Comparison of ENCODE assay signal across 1 cellular context in the genomic region with DNA sequence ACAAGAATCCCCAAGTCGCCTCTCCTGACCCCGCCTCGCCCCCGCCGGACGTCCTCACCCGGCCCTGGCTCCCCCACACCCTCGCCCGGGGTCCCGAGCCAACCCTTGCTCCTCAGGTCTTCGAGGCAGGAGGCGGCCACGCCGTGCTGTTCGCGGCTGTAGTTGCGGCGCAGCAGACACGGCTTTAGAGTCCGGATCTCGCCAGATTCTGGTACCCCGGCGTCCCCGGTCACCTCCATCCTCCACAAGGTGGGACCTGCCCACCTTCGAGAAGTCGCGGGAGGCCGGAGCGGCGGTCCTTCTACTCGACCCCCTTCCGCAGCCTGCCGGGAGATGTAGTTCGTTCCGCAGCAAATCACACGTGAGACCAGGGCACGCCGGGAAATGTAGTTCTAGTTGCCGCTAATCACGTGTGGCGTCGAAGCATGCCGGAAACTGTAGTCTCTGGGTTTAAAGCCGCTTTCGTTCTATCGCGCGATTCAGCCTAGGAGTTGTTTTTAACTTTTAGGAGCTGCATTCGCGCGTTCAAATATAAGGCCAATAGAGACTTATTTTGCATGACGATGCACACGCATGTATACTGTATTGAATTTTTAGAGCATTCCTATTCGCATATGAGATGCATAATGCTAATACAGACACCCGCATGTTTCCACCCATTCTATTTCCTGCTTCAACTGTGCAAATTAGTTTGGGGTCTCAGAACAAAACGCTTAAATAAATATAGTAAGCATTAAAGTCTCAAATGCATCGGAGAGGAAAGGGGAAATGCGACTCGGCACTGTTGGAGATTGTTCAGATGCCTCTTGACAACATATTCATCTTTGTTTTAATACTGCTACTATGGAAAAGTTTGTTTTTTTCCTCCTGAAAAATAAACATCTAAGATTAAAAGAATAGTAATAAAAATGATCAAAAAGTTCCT.
TF ChIP-seq lines count a peak whose summit lies in the region.

A gene with protein sequence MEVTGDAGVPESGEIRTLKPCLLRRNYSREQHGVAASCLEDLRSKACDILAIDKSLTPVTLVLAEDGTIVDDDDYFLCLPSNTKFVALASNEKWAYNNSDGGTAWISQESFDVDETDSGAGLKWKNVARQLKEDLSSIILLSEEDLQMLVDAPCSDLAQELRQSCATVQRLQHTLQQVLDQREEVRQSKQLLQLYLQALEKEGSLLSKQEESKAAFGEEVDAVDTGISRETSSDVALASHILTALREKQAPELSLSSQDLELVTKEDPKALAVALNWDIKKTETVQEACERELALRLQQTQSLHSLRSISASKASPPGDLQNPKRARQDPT (minus strand): TSS at position 310 of the 925 bp plus-strand sequence. CDS start 71 bp downstream, at position 239.

TF ChIP-seq in K562, 482 proteins besides CTCF, POLR2A, EP300 and RAD21 (continued from another document and continues in another):
- TF ChIP-seq, protein P1, sequence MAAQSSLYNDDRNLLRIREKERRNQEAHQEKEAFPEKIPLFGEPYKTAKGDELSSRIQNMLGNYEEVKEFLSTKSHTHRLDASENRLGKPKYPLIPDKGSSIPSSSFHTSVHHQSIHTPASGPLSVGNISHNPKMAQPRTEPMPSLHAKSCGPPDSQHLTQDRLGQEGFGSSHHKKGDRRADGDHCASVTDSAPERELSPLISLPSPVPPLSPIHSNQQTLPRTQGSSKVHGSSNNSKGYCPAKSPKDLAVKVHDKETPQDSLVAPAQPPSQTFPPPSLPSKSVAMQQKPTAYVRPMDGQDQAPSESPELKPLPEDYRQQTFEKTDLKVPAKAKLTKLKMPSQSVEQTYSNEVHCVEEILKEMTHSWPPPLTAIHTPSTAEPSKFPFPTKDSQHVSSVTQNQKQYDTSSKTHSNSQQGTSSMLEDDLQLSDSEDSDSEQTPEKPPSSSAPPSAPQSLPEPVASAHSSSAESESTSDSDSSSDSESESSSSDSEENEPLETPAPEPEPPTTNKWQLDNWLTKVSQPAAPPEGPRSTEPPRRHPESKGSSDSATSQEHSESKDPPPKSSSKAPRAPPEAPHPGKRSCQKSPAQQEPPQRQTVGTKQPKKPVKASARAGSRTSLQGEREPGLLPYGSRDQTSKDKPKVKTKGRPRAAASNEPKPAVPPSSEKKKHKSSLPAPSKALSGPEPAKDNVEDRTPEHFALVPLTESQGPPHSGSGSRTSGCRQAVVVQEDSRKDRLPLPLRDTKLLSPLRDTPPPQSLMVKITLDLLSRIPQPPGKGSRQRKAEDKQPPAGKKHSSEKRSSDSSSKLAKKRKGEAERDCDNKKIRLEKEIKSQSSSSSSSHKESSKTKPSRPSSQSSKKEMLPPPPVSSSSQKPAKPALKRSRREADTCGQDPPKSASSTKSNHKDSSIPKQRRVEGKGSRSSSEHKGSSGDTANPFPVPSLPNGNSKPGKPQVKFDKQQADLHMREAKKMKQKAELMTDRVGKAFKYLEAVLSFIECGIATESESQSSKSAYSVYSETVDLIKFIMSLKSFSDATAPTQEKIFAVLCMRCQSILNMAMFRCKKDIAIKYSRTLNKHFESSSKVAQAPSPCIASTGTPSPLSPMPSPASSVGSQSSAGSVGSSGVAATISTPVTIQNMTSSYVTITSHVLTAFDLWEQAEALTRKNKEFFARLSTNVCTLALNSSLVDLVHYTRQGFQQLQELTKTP (IDR thresholded peaks at IDR 0.05; ENCODE audit: low read depth in 1 of 2, partially characterized antibody in 2 of 2) = peak; percentile 35 to 99
- TF ChIP-seq, protein P2, sequence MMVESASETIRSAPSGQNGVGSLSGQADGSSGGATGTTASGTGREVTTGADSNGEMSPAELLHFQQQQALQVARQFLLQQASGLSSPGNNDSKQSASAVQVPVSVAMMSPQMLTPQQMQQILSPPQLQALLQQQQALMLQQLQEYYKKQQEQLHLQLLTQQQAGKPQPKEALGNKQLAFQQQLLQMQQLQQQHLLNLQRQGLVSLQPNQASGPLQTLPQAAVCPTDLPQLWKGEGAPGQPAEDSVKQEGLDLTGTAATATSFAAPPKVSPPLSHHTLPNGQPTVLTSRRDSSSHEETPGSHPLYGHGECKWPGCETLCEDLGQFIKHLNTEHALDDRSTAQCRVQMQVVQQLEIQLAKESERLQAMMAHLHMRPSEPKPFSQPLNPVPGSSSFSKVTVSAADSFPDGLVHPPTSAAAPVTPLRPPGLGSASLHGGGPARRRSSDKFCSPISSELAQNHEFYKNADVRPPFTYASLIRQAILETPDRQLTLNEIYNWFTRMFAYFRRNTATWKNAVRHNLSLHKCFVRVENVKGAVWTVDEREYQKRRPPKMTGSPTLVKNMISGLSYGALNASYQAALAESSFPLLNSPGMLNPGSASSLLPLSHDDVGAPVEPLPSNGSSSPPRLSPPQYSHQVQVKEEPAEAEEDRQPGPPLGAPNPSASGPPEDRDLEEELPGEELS (CRISPR knock-in tag; IDR thresholded peaks at IDR 0.05; ENCODE audit: borderline replicate concordance) = no peak
- TF ChIP-seq ZNF644 (tag; IDR thresholded peaks at IDR 0.05; ENCODE audit: low read depth) (peak; percentile 98), ARID1B (IDR thresholded peaks at IDR 0.05) (no peak), ZNF217 (CRISPR knock-in tag; IDR thresholded peaks at IDR 0.05) (no peak), CBX1 (IDR thresholded peaks at IDR 0.05; ENCODE audit: low read depth) (0 out of 2 replicates have a peak, but pooled peaks have one; percentile 50), SNRNP70 (optimal IDR thresholded peaks at IDR 0.05; ENCODE audit: low read depth, low read length) (no peak), KDM4B (IDR thresholded peaks at IDR 0.05; ENCODE audit: borderline replicate concordance in 2 of 2, low read depth in 1 of 2) (peak in 1 of 2 experiments; percentile 93; a peak in 2 of 4 replicates), ZNF197 (CRISPR knock-in tag; IDR thresholded peaks at IDR 0.05; ENCODE audit: low read depth) (peak; percentile 97), NR1H2 (CRISPR knock-in tag; IDR thresholded peaks at IDR 0.05) (no peak), TRIM28 (IDR thresholded peaks at IDR 0.05) (no peak), ETV6 (IDR thresholded peaks at IDR 0.05; ENCODE audit: borderline replicate concordance in 1 of 2, low read depth in 2 of 2, low read length in 1 of 2) (no peak), ETV6 (CRISPR knock-in tag; IDR thresholded peaks at IDR 0.05; ENCODE audit: borderline replicate concordance) (peak; percentile 77; the same call in 1 of the 2 replicates), KLF16 (IDR thresholded peaks at IDR 0.05) (no peak), ILF3 (IDR thresholded peaks at IDR 0.05; ENCODE audit: borderline replicate concordance) (0 out of 2 replicates have a peak, but pooled peaks have one; percentile 55), MEF2D (tag; conservative IDR thresholded peaks at IDR 0.05; ENCODE audit: low read depth) (peak; percentile 62; the same call in 1 of the 2 replicates), SIN3B (IDR thresholded peaks at IDR 0.05; ENCODE audit: low read depth) (peak; percentile 45; the same call in 1 of the 2 replicates), EGR1 (conservative IDR thresholded peaks at IDR 0.05) (peak; percentile 73), POU5F1 (IDR thresholded peaks at IDR 0.05; ENCODE audit: borderline replicate concordance, low read depth, low read length, partially characterized antibody) (peak; percentile 75), LARP7 (IDR thresholded peaks at IDR 0.05) (no peak), HDAC6 (IDR thresholded peaks at IDR 0.05; ENCODE audit: low read depth, low read length) (no peak), YY1 (IDR thresholded peaks at IDR 0.05; ENCODE audit: borderline replicate concordance in 1 of 3, control insufficient read depth in 1 of 3, extremely low read depth in 1 of 3, insufficient read depth in 3 of 3, insufficient read length in 1 of 3, insufficient replicate concordance in 2 of 3, low read depth in 1 of 3, low read length in 2 of 3) (peak; percentile 27 to 71 (median 60)), NFXL1 (CRISPR knock-in tag; IDR thresholded peaks at IDR 0.05) (no peak), BMI1 (IDR thresholded peaks at IDR 0.05; ENCODE audit: low read length) (no peak), GABPB1 (CRISPR knock-in tag; IDR thresholded peaks at IDR 0.05) (peak; percentile 93), ZFP30 (CRISPR knock-in tag; IDR thresholded peaks at IDR 0.05; ENCODE audit: borderline replicate concordance) (no peak), GABPA (tag; conservative IDR thresholded peaks at IDR 0.05; ENCODE audit: low read depth) (peak; percentile 83), SRF (CRISPR knock-in tag; IDR thresholded peaks at IDR 0.05) (peak in 1 of 2 experiments; percentile 69; a peak in 1 of 4 replicates), MECOM (CRISPR knock-in tag; IDR thresholded peaks at IDR 0.05) (peak; percentile 50; the same call in 1 of the 2 replicates), ZNF695 (CRISPR knock-in tag; IDR thresholded peaks at IDR 0.05) (no peak), PCBP2 (IDR thresholded peaks at IDR 0.05; ENCODE audit: low read depth, low read length, poor library complexity, severe bottlenecking) (no peak), FOXJ2 (tag; IDR thresholded peaks at IDR 0.05) (peak; percentile 74; the same call in 1 of the 2 replicates), CBFA2T2 (conservative IDR thresholded peaks at IDR 0.05) (peak; percentile 88), JUND (IDR thresholded peaks at IDR 0.05; ENCODE audit: borderline replicate concordance, low read depth, low read length) (peak; percentile 80), JUND (tag; IDR thresholded peaks at IDR 0.05; ENCODE audit: borderline replicate concordance, low read depth, low read length) (peak; percentile 26; the same call in 1 of the 3 replicates), NFE2 (IDR thresholded peaks at IDR 0.05; ENCODE audit: low read depth) (peak; percentile 12; the same call in 1 of the 2 replicates)
- TF ChIP-seq, protein P3, sequence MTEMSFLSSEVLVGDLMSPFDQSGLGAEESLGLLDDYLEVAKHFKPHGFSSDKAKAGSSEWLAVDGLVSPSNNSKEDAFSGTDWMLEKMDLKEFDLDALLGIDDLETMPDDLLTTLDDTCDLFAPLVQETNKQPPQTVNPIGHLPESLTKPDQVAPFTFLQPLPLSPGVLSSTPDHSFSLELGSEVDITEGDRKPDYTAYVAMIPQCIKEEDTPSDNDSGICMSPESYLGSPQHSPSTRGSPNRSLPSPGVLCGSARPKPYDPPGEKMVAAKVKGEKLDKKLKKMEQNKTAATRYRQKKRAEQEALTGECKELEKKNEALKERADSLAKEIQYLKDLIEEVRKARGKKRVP (CRISPR knock-in tag; IDR thresholded peaks at IDR 0.05) = 0 out of 2 replicates have a peak, but pooled peaks have one; percentile 29
- TF ChIP-seq, protein P4, sequence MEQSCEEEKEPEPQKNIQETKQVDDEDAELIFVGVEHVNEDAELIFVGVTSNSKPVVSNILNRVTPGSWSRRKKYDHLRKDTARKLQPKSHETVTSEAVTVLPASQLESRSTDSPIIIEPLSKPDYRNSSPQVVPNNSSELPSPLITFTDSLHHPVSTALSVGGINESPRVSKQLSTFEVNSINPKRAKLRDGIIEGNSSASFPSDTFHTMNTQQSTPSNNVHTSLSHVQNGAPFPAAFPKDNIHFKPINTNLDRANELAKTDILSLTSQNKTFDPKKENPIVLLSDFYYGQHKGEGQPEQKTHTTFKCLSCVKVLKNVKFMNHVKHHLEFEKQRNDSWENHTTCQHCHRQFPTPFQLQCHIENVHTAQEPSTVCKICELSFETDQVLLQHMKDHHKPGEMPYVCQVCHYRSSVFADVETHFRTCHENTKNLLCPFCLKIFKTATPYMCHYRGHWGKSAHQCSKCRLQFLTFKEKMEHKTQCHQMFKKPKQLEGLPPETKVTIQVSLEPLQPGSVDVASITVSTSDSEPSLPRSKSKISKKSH (CRISPR knock-in tag; IDR thresholded peaks at IDR 0.05) = no peak
- TF ChIP-seq, protein P5, sequence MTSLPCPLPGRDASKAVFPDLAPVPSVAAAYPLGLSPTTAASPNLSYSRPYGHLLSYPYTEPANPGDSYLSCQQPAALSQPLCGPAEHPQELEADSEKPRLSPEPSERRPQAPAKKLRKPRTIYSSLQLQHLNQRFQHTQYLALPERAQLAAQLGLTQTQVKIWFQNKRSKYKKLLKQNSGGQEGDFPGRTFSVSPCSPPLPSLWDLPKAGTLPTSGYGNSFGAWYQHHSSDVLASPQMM (CRISPR knock-in tag; IDR thresholded peaks at IDR 0.05) = no peak
- TF ChIP-seq, protein P6, sequence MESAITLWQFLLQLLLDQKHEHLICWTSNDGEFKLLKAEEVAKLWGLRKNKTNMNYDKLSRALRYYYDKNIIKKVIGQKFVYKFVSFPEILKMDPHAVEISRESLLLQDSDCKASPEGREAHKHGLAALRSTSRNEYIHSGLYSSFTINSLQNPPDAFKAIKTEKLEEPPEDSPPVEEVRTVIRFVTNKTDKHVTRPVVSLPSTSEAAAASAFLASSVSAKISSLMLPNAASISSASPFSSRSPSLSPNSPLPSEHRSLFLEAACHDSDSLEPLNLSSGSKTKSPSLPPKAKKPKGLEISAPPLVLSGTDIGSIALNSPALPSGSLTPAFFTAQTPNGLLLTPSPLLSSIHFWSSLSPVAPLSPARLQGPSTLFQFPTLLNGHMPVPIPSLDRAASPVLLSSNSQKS (CRISPR knock-in tag; IDR thresholded peaks at IDR 0.05) = no peak
- TF ChIP-seq, protein P7, sequence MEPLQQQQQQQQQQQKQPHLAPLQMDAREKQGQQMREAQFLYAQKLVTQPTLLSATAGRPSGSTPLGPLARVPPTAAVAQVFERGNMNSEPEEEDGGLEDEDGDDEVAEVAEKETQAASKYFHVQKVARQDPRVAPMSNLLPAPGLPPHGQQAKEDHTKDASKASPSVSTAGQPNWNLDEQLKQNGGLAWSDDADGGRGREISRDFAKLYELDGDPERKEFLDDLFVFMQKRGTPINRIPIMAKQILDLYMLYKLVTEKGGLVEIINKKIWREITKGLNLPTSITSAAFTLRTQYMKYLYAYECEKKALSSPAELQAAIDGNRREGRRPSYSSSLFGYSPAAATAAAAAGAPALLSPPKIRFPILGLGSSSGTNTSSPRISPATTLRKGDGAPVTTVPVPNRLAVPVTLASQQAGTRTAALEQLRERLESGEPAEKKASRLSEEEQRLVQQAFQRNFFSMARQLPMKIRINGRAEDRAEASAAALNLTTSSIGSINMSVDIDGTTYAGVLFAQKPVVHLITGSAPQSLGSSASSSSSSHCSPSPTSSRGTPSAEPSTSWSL (CRISPR knock-in tag; IDR thresholded peaks at IDR 0.05; ENCODE audit: borderline replicate concordance) = no peak
- TF ChIP-seq, protein P8, sequence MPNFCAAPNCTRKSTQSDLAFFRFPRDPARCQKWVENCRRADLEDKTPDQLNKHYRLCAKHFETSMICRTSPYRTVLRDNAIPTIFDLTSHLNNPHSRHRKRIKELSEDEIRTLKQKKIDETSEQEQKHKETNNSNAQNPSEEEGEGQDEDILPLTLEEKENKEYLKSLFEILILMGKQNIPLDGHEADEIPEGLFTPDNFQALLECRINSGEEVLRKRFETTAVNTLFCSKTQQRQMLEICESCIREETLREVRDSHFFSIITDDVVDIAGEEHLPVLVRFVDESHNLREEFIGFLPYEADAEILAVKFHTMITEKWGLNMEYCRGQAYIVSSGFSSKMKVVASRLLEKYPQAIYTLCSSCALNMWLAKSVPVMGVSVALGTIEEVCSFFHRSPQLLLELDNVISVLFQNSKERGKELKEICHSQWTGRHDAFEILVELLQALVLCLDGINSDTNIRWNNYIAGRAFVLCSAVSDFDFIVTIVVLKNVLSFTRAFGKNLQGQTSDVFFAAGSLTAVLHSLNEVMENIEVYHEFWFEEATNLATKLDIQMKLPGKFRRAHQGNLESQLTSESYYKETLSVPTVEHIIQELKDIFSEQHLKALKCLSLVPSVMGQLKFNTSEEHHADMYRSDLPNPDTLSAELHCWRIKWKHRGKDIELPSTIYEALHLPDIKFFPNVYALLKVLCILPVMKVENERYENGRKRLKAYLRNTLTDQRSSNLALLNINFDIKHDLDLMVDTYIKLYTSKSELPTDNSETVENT (CRISPR knock-in tag; IDR thresholded peaks at IDR 0.05) = peak; percentile 58; the same call in 1 of the 2 replicates
- TF ChIP-seq, protein P9, sequence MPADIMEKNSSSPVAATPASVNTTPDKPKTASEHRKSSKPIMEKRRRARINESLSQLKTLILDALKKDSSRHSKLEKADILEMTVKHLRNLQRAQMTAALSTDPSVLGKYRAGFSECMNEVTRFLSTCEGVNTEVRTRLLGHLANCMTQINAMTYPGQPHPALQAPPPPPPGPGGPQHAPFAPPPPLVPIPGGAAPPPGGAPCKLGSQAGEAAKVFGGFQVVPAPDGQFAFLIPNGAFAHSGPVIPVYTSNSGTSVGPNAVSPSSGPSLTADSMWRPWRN (IDR thresholded peaks at IDR 0.05; ENCODE audit: low read depth) = no peak
